In genomic region chr1:48841466-48841865, GRCh38 we compare ENCODE assay signal across 27 cellular contexts.
"Had no signal": no experiment of that assay in that cellular context is flagged by ENCODE, and none has a peak within 500 bp of the region (broad histone marks: within the 10 kb centered on the region; RNA-seq: fewer than 3 reads in every experiment).

No MANE protein-coding gene starts in this region.

- H3K4me3 ChIP-seq: coronary artery, esophagus squamous epithelium, heart right ventricle, lung, mucosa of descending colon, prostate gland, right atrium auricular region, skin epidermis, thoracic aorta, tibial nerve, upper lobe of right lung, uterus had no signal

- H3K9me3 ChIP-seq: esophagus squamous epithelium, heart right ventricle, mucosa of descending colon, prostate gland, right atrium auricular region, thoracic aorta, tibial nerve, upper lobe of right lung, uterus had no signal

- DNase-seq: dermis blood vessel endothelial cell; effector memory CD8-positive, alpha-beta T cell; erythroblast; esophagus squamous epithelium; foreskin melanocyte; glutamatergic neuron; heart right ventricle; hypothalamus; mesenchymal stem cell; mucosa of descending colon; naive B cell; nucleus accumbens; stimulated activated CD4-positive, alpha-beta T cell treated with anti-CD3 and anti-CD28 coated beads, Interleukin-15, amount 100 ng/mL, for 24 hours; stimulated activated CD4-positive, alpha-beta T cell treated with anti-CD3 and anti-CD28 coated beads, Interleukin-2, amount 100 ng/mL, for 48 hours; stimulated activated naive B cell treated with anti-CD40 and anti-IgM and Interleukin-4, amounts not matched to agents 10 μg/mL and 1 μg/mL and 100 μg/mL, for 72 hours; upper lobe of right lung; uterus had no signal

- H3K4me3 Mint-ChIP-seq: effector memory CD8-positive, alpha-beta T cell; mesothelial cell of epicardium; naive B cell; natural killer cell treated with Interleukin-12 subunit alpha and Interleukin-12 subunit beta and Interleukin-15 and Interleukin-18, amount 100 ng/mL, for 72 hours; stimulated activated naive B cell treated with anti-CD40 and anti-IgM and Interleukin-4, amounts not matched to agents 10 μg/mL and 1 μg/mL and 100 μg/mL, for 72 hours; stimulated activated naive CD8-positive, alpha-beta T cell treated with anti-CD3 and anti-CD28 coated beads, Interleukin-15, Interleukin-2, amounts not matched to agents 100 ng/mL and 50 ng/mL, for 24 hours had no signal

- H3K27me3 Mint-ChIP-seq: effector memory CD8-positive, alpha-beta T cell had no signal

- H3K27ac ChIP-seq: coronary artery, esophagus squamous epithelium, heart right ventricle, prostate gland, right atrium auricular region, skin epidermis, thoracic aorta, tibial nerve, upper lobe of right lung, uterus had no signal

- H3K36me3 Mint-ChIP-seq: mesothelial cell of epicardium; naive B cell; natural killer cell treated with Interleukin-12 subunit alpha and Interleukin-12 subunit beta and Interleukin-15 and Interleukin-18, amount 100 ng/mL, for 72 hours; stimulated activated naive B cell treated with anti-CD40 and anti-IgM and Interleukin-4, amounts not matched to agents 10 μg/mL and 1 μg/mL and 100 μg/mL, for 72 hours had no signal

- H3K27me3 ChIP-seq: right atrium auricular region, tibial nerve, uterus had no signal

- H3K36me3 ChIP-seq: esophagus squamous epithelium, heart right ventricle, prostate gland, right atrium auricular region, thoracic aorta, tibial nerve, upper lobe of right lung, uterus had no signal

- H3K4me1 ChIP-seq: esophagus squamous epithelium, heart right ventricle, prostate gland, right atrium auricular region, tibial nerve, upper lobe of right lung, uterus had no signal

- H3K4me1 Mint-ChIP-seq: naive B cell had no signal

- H3K27ac Mint-ChIP-seq: effector memory CD8-positive, alpha-beta T cell; mesothelial cell of epicardium; natural killer cell treated with Interleukin-12 subunit alpha and Interleukin-12 subunit beta and Interleukin-15 and Interleukin-18, amount 100 ng/mL, for 72 hours; stimulated activated naive B cell treated with anti-CD40 and anti-IgM and Interleukin-4, amounts not matched to agents 10 μg/mL and 1 μg/mL and 100 μg/mL, for 72 hours; stimulated activated naive CD8-positive, alpha-beta T cell treated with anti-CD3 and anti-CD28 coated beads, Interleukin-15, Interleukin-2, amounts not matched to agents 100 ng/mL and 50 ng/mL, for 24 hours had no signal

- H3K9me3 Mint-ChIP-seq: effector memory CD8-positive, alpha-beta T cell; mesothelial cell of epicardium; naive B cell; natural killer cell treated with Interleukin-12 subunit alpha and Interleukin-12 subunit beta and Interleukin-15 and Interleukin-18, amount 100 ng/mL, for 72 hours; stimulated activated naive B cell treated with anti-CD40 and anti-IgM and Interleukin-4, amounts not matched to agents 10 μg/mL and 1 μg/mL and 100 μg/mL, for 72 hours; stimulated activated naive CD8-positive, alpha-beta T cell treated with anti-CD3 and anti-CD28 coated beads, Interleukin-15, Interleukin-2, amounts not matched to agents 100 ng/mL and 50 ng/mL, for 24 hours had no signal
